Comparison of ENCODE assay signal across 15 cellular contexts in genomic region chr9:95224371-95225015, GRCh38.
"Had no signal": no experiment of that assay in that cellular context is flagged by ENCODE, and none has a peak within 500 bp of the region (broad histone marks: within the 10 kb centered on the region; RNA-seq: fewer than 3 reads in every experiment).

No MANE protein-coding gene starts in this region.

- DNase-seq: activated CD4-positive, alpha-beta T cell treated with anti-CD3 and anti-CD28 coated beads for 4 hours; activated CD8-positive, alpha-beta T cell treated with anti-CD3 and anti-CD28 coated beads, Interleukin-2, amount 10 ng/mL, durations not matched to agents 7 days and 5 days; activated naive CD4-positive, alpha-beta T cell; colonic mucosa; left cardiac atrium; mucosa of descending colon; occipital lobe; stimulated activated CD4-positive, alpha-beta T cell treated with anti-CD3 and anti-CD28 coated beads, Interleukin-4, amount 100 ng/mL, for 4 hours; stimulated activated naive CD8-positive, alpha-beta T cell treated with anti-CD3 and anti-CD28 coated beads, Interleukin-15, amount 100 ng/mL, for 72 hours; SW 1271; testis; upper lobe of right lung had no signal

- H3K27me3 Mint-ChIP-seq: natural killer cell treated with Interleukin-12 subunit alpha and Interleukin-12 subunit beta and Interleukin-15 and Interleukin-18, amount 100 ng/mL, for 72 hours; stimulated activated naive CD8-positive, alpha-beta T cell treated with anti-CD3 and anti-CD28 coated beads, Interleukin-15, amount 100 ng/mL, for 72 hours had no signal

- H3K4me1 ChIP-seq: ascending aorta, colonic mucosa, testis, upper lobe of right lung had no signal

- H3K27ac ChIP-seq: ascending aorta, colonic mucosa, testis, upper lobe of right lung had no signal

- H3K4me1 Mint-ChIP-seq: stimulated activated naive CD8-positive, alpha-beta T cell treated with anti-CD3 and anti-CD28 coated beads, Interleukin-15, amount 100 ng/mL, for 72 hours had no signal

- H3K36me3 ChIP-seq: ascending aorta, colonic mucosa, upper lobe of right lung had no signal

- H3K9me3 ChIP-seq: ascending aorta, colonic mucosa, mucosa of descending colon, testis, upper lobe of right lung had no signal

- H3K36me3 Mint-ChIP-seq: natural killer cell treated with Interleukin-12 subunit alpha and Interleukin-12 subunit beta and Interleukin-15 and Interleukin-18, amount 100 ng/mL, for 72 hours had no signal

- H3K27me3 ChIP-seq: ascending aorta, colonic mucosa, testis, upper lobe of right lung had no signal

- H3K9me3 Mint-ChIP-seq: activated T-helper 1 cell treated with anti-CD3 and anti-CD28 coated beads, Interleukin-12 subunit alpha, Interleukin-12 subunit beta, Interleukin-2, Interleukin-4 antibody, amounts not matched to agents 30 ng/mL and 10 ng/mL and 1 ng/mL, durations not matched to agents 14 hours and 24 hours and 36 hours; natural killer cell treated with Interleukin-12 subunit alpha and Interleukin-12 subunit beta and Interleukin-15 and Interleukin-18, amount 100 ng/mL, for 72 hours; stimulated activated naive CD8-positive, alpha-beta T cell treated with anti-CD3 and anti-CD28 coated beads, Interleukin-15, amount 100 ng/mL, for 72 hours had no signal

- H3K4me3 Mint-ChIP-seq: activated CD8-positive, alpha-beta T cell treated with anti-CD3 and anti-CD28 coated beads, Interleukin-2, amount 10 ng/mL, durations not matched to agents 7 days and 5 days; activated T-helper 1 cell treated with anti-CD3 and anti-CD28 coated beads, Interleukin-12 subunit alpha, Interleukin-12 subunit beta, Interleukin-2, Interleukin-4 antibody, amounts not matched to agents 30 ng/mL and 10 ng/mL and 1 ng/mL, durations not matched to agents 14 hours and 24 hours and 36 hours; natural killer cell treated with Interleukin-12 subunit alpha and Interleukin-12 subunit beta and Interleukin-15 and Interleukin-18, amount 100 ng/mL, for 72 hours; stimulated activated naive CD8-positive, alpha-beta T cell treated with anti-CD3 and anti-CD28 coated beads, Interleukin-15, amount 100 ng/mL, for 72 hours had no signal

- H3K27ac Mint-ChIP-seq: activated CD8-positive, alpha-beta T cell treated with anti-CD3 and anti-CD28 coated beads, Interleukin-2, amount 10 ng/mL, durations not matched to agents 7 days and 5 days; activated T-helper 1 cell treated with anti-CD3 and anti-CD28 coated beads, Interleukin-12 subunit alpha, Interleukin-12 subunit beta, Interleukin-2, Interleukin-4 antibody, amounts not matched to agents 30 ng/mL and 10 ng/mL and 1 ng/mL, durations not matched to agents 14 hours and 24 hours and 36 hours; stimulated activated naive CD8-positive, alpha-beta T cell treated with anti-CD3 and anti-CD28 coated beads, Interleukin-15, amount 100 ng/mL, for 72 hours had no signal

- ATAC-seq: activated CD8-positive, alpha-beta T cell treated with anti-CD3 and anti-CD28 coated beads, Interleukin-2, amount 10 ng/mL, durations not matched to agents 7 days and 5 days; left cardiac atrium; stimulated activated naive CD8-positive, alpha-beta T cell treated with anti-CD3 and anti-CD28 coated beads, Interleukin-15, amount 100 ng/mL, for 72 hours; upper lobe of right lung had no signal

- H3K4me3 ChIP-seq: ascending aorta, colonic mucosa, mucosa of descending colon, testis, upper lobe of right lung had no signal
